Comparison of ENCODE assay signal across 19 cellular contexts in genomic region chr2:108061485-108062042, GRCh38.
DNase-seq lines count a peak whose midpoint lies in the region; ATAC-seq and TF ChIP-seq lines count a peak whose summit lies in the region.
"Had no signal": no experiment of that assay in that cellular context is flagged by ENCODE, and none has a peak within 500 bp of the region (broad histone marks: within the 10 kb centered on the region; RNA-seq: fewer than 3 reads in every experiment).

No MANE protein-coding gene starts in this region.

- TF ChIP-seq RAD21 in SK-N-SH (IDR thresholded peaks at IDR 0.05; ENCODE audit: low read length) (no peak), neural cell (conservative IDR thresholded peaks at IDR 0.05) (no peak)

- H2BK120ac ChIP-seq in trophoblast cell (ENCODE audit: insufficient read depth, low read length, poor library complexity) = no peak overlapping the region

- H3K18ac ChIP-seq in trophoblast cell (ENCODE audit: low read length) = no peak overlapping the region

- H4K20me1 ChIP-seq in SK-N-SH (ENCODE audit: insufficient read depth) = no peaks in the 10 kb centered on the region
- H4K20me1 ChIP-seq in neural cell (ENCODE audit: insufficient read depth) = no peaks in the 10 kb centered on the region
- H4K20me1 ChIP-seq: BLaER1 treated with 17β-estradiol and CSF1 and Interleukin-3, amounts not matched to agents 10 nM and 100 nM had no signal

- no peak for TF ChIP-seq CTCF in SK-N-SH (IDR thresholded peaks at IDR 0.05)
- no peak for TF ChIP-seq CTCF in neural cell (IDR thresholded peaks at IDR 0.05; ENCODE audit: poor library complexity, severe bottlenecking)
- no peak for TF ChIP-seq CTCF in upper lobe of left lung (IDR thresholded peaks at IDR 0.05)

- no peak overlapping the region for H2BK12ac ChIP-seq in trophoblast cell (ENCODE audit: low read length)

- no peak overlapping the region for H2BK5ac ChIP-seq in trophoblast cell (ENCODE audit: low read depth, low read length, poor library complexity)

- no peaks in the 10 kb centered on the region for H3K36me3 ChIP-seq in SK-N-SH (replicated peaks in 1 of 2; ENCODE audit: control insufficient read depth in 1 of 2, insufficient read depth in 2 of 2, low read length in 1 of 2)
- no peaks in the 10 kb centered on the region for H3K36me3 ChIP-seq in neural cell (ENCODE audit: insufficient read depth, low read length)
- no peaks in the 10 kb centered on the region for H3K36me3 ChIP-seq in trophoblast cell (ENCODE audit: control insufficient read depth in 1 of 2, insufficient read depth in 2 of 2, low read length in 2 of 2)
- no peaks in the 10 kb centered on the region for H3K36me3 ChIP-seq in upper lobe of left lung
- H3K36me3 ChIP-seq: BLaER1 treated with 17β-estradiol and CSF1 and Interleukin-3, amounts not matched to agents 10 nM and 100 nM had no signal

- TF ChIP-seq EP300 in SK-N-SH (IDR thresholded peaks at IDR 0.05; ENCODE audit: borderline replicate concordance in 1 of 2, low read depth in 1 of 2, low read length in 1 of 2) (no peak), neural cell (conservative IDR thresholded peaks at IDR 0.05; ENCODE audit: poor library complexity, severe bottlenecking) (no peak), upper lobe of left lung (IDR thresholded peaks at IDR 0.05) (no peak)

- H3K4me3 ChIP-seq in SK-N-SH (ENCODE audit: low read depth in 2 of 2, low read length in 1 of 2) = no peak overlapping the region
- H3K4me3 ChIP-seq in neural cell (ENCODE audit: low read length) = no peak overlapping the region
- no peak overlapping the region for H3K4me3 ChIP-seq in trophoblast cell (ENCODE audit: low read depth, low read length)
- H3K4me3 ChIP-seq in upper lobe of left lung = no peak overlapping the region
- H3K4me3 ChIP-seq: BLaER1 treated with 17β-estradiol and CSF1 and Interleukin-3, amounts not matched to agents 10 nM and 100 nM had no signal

- no peak overlapping the region for H3K4ac ChIP-seq in trophoblast cell (ENCODE audit: low read depth, low read length)

- H3K27ac ChIP-seq in SK-N-SH (ENCODE audit: low read depth in 2 of 2, low read length in 1 of 2) (peak overlapping the region in 1 of 2 experiments; percentile 14; a peak in 1 of 4 replicates), neural cell (ENCODE audit: low read length) (no peak overlapping the region), trophoblast cell (ENCODE audit: low read depth, low read length) (no peak overlapping the region), upper lobe of left lung (no peak overlapping the region)
- H3K27ac ChIP-seq: BLaER1 treated with 17β-estradiol and CSF1 and Interleukin-3, amounts not matched to agents 10 nM and 100 nM; C4-2B had no signal

- TF ChIP-seq POLR2A in upper lobe of left lung (IDR thresholded peaks at IDR 0.05) = no peak

- H3K27me3 ChIP-seq in SK-N-SH (ENCODE audit: insufficient read depth) = no peaks in the 10 kb centered on the region
- H3K27me3 ChIP-seq in neural cell (ENCODE audit: insufficient read depth, low read depth, low read length) = no peaks in the 10 kb centered on the region
- H3K27me3 ChIP-seq in trophoblast cell (ENCODE audit: insufficient read depth, low read length) = no peaks in the 10 kb centered on the region
- H3K27me3 ChIP-seq in upper lobe of left lung = no peaks in the 10 kb centered on the region
- H3K27me3 ChIP-seq: BLaER1 treated with 17β-estradiol and CSF1 and Interleukin-3, amounts not matched to agents 10 nM and 100 nM had no signal

- no peak overlapping the region for H3K23ac ChIP-seq in trophoblast cell (ENCODE audit: low read length)

- POLR2A ChIA-PET in SK-N-SH (lab: Yijun Ruan, JAX) = no interaction called here

- H3K79me2 ChIP-seq in SK-N-SH (ENCODE audit: insufficient read depth) (no peaks in the 10 kb centered on the region), neural cell (replicated peaks; ENCODE audit: insufficient read depth, low read length) (no peaks in the 10 kb centered on the region), trophoblast cell (ENCODE audit: control insufficient read depth, insufficient read depth, low read length, poor library complexity) (no peaks in the 10 kb centered on the region)

- WGBS in SK-N-SH (ENCODE audit: low lambda C conversion rate) = 11% methylated on average over 4 of the region's 4 CpGs
- no CpG with 5 or more reads among the region's 4 CpGs for WGBS in trophoblast cell (ENCODE audit: extremely low coverage, insufficient coverage, insufficient read length)
- WGBS in upper lobe of left lung, 2 donors = 86 to 92% methylated on average over 4 of the region's 4 CpGs

- H4K8ac ChIP-seq in trophoblast cell (ENCODE audit: low read depth, low read length) = no peak overlapping the region

- H3K9me2 ChIP-seq in SK-N-SH (no peaks in the 10 kb centered on the region), neural cell (ENCODE audit: insufficient read depth, low read length) (no peaks in the 10 kb centered on the region)

- no peak for ATAC-seq in GM21786 (IDR thresholded peaks at IDR 0.05; ENCODE audit: unreplicated experiment)
- ATAC-seq in upper lobe of left lung (ENCODE audit: low FRiP score in 2 of 2) = no peak
- ATAC-seq: CD8-positive, alpha-beta T cell had no signal

- H2AFZ ChIP-seq in SK-N-SH (ENCODE audit: low read depth) = no peak overlapping the region
- no peak overlapping the region for H2AFZ ChIP-seq in neural cell (ENCODE audit: low read depth, low read length)
- H2AFZ ChIP-seq in trophoblast cell (ENCODE audit: insufficient read depth, low read length, poor library complexity) = no peak overlapping the region

- H3K9ac ChIP-seq in SK-N-SH (no peak overlapping the region), neural cell (ENCODE audit: low read length) (no peak overlapping the region), trophoblast cell (ENCODE audit: low read length) (peak overlapping the region; percentile 52)
- H3K9ac ChIP-seq: BLaER1 treated with 17β-estradiol and CSF1 and Interleukin-3, amounts not matched to agents 10 nM and 100 nM had no signal

- no peak overlapping the region for H4K12ac ChIP-seq in trophoblast cell (ENCODE audit: low read depth, low read length)

- H3F3A ChIP-seq in SK-N-SH (replicated peaks; ENCODE audit: insufficient read depth) (no peaks in the 10 kb centered on the region), neural cell (ENCODE audit: insufficient read depth, low read length, poor library complexity, severe bottlenecking) (no peaks in the 10 kb centered on the region)

- no peak overlapping the region for H3K14ac ChIP-seq in trophoblast cell (ENCODE audit: low read length)

- H3K79me1 ChIP-seq in trophoblast cell (ENCODE audit: low read length) = no peaks in the 10 kb centered on the region

- DNase-seq in SK-N-SH (peak; percentile 25), left kidney (ENCODE audit: low read depth, low spot score) (peak; percentile 15), trophoblast cell (no peak), hypothalamus (lab: John Stamatoyannopoulos, UW) (no peak), upper lobe of left lung (no peak), iPS-NIHi11 (ENCODE audit: low spot score) (no peak)
- DNase-seq: 8988T; ACHN; AML-193; Caco-2; Calu3; CD4-positive, alpha-beta T cell; CD8-positive, alpha-beta T cell; DMS79 treated with DMSO at 0.1 percent for 48 hours; GF-D8 had no signal

- H3K4me2 ChIP-seq in SK-N-SH (no peak overlapping the region), neural cell (ENCODE audit: low read length) (no peak overlapping the region), trophoblast cell (ENCODE audit: low read length) (no peak overlapping the region)
- H3K4me2 ChIP-seq: BLaER1 treated with 17β-estradiol and CSF1 and Interleukin-3, amounts not matched to agents 10 nM and 100 nM had no signal

- H3K9me3 ChIP-seq in SK-N-SH (no peaks in the 10 kb centered on the region), neural cell (ENCODE audit: low read length) (no peaks in the 10 kb centered on the region), trophoblast cell (ENCODE audit: insufficient read depth, low read depth, low read length) (no peaks in the 10 kb centered on the region), upper lobe of left lung (no peaks in the 10 kb centered on the region)
- H3K9me3 ChIP-seq: BLaER1 treated with 17β-estradiol and CSF1 and Interleukin-3, amounts not matched to agents 10 nM and 100 nM; Caco-2 had no signal

- no peak overlapping the region for H4K91ac ChIP-seq in trophoblast cell (ENCODE audit: low read depth, low read length)

- CTCF ChIA-PET in SK-N-SH (lab: Yijun Ruan, JAX) = no interaction called here

- no peak overlapping the region for H2AK5ac ChIP-seq in trophoblast cell (ENCODE audit: low read length)

- H3K4me1 ChIP-seq in SK-N-SH (ENCODE audit: control insufficient read depth in 1 of 2, insufficient read depth in 2 of 2, low read depth in 1 of 2, low read length in 1 of 2) = peaks cover 0 to 7% of the 10 kb centered on the region in 2 experiments; a peak in 2 of 4 replicates
- no peaks in the 10 kb centered on the region for H3K4me1 ChIP-seq in trophoblast cell (ENCODE audit: control insufficient read depth in 1 of 2, insufficient read depth in 2 of 2, low read length in 2 of 2)
- no peaks in the 10 kb centered on the region for H3K4me1 ChIP-seq in upper lobe of left lung
- H3K4me1 ChIP-seq: BLaER1 treated with 17β-estradiol and CSF1 and Interleukin-3, amounts not matched to agents 10 nM and 100 nM; Caco-2 had no signal

TF ChIP-seq in SK-N-SH, 30 proteins besides CTCF, POLR2A, EP300 and RAD21:
- no peak for TF ChIP-seq TAF1 (IDR thresholded peaks at IDR 0.05; ENCODE audit: borderline replicate concordance, low read depth, low read length)
- 0 out of 2 replicates have a peak, but pooled peaks have one; percentile 9 for TF ChIP-seq GATA2 (CRISPR knock-in tag; IDR thresholded peaks at IDR 0.05)
- TF ChIP-seq JUND (IDR thresholded peaks at IDR 0.05) = no peak
- TF ChIP-seq MEF2A (IDR thresholded peaks at IDR 0.05; ENCODE audit: borderline replicate concordance, low read depth) = no peak
- no peak for TF ChIP-seq NRF1 (IDR thresholded peaks at IDR 0.05; ENCODE audit: low read depth, low read length)
- no peak for TF ChIP-seq SIN3A (IDR thresholded peaks at IDR 0.05; ENCODE audit: borderline replicate concordance, low read depth, low read length)
- no peak for TF ChIP-seq GABPA (IDR thresholded peaks at IDR 0.05; ENCODE audit: low read depth)

TF ChIP-seq in neural cell, 6 proteins besides CTCF, POLR2A, EP300 and RAD21:
- TF ChIP-seq POLR2AphosphoS5 (IDR thresholded peaks at IDR 0.05) (peak; percentile 56), MXI1 (conservative IDR thresholded peaks at IDR 0.05; ENCODE audit: poor library complexity, severe bottlenecking) (no peak), EZH2 (IDR thresholded peaks at IDR 0.05; ENCODE audit: borderline replicate concordance, insufficient read depth, low read length, poor library complexity, severe bottlenecking) (no peak)
TF ChIP-seq in neural cell: peak in this region for 1.

Comparison
In these comparisons a context has a peak if more than half of its experiments do, and no peak if none do; other contexts are left out.
1. DNase-seq: peak in SK-N-SH (single experiment) and left kidney (single experiment); none in trophoblast cell (0 of 2), hypothalamus (0 of 51), upper lobe of left lung (0 of 2) and iPS-NIHi11 (single experiment).